ENCODE assay signal across 9 cellular contexts in the genomic region with DNA sequence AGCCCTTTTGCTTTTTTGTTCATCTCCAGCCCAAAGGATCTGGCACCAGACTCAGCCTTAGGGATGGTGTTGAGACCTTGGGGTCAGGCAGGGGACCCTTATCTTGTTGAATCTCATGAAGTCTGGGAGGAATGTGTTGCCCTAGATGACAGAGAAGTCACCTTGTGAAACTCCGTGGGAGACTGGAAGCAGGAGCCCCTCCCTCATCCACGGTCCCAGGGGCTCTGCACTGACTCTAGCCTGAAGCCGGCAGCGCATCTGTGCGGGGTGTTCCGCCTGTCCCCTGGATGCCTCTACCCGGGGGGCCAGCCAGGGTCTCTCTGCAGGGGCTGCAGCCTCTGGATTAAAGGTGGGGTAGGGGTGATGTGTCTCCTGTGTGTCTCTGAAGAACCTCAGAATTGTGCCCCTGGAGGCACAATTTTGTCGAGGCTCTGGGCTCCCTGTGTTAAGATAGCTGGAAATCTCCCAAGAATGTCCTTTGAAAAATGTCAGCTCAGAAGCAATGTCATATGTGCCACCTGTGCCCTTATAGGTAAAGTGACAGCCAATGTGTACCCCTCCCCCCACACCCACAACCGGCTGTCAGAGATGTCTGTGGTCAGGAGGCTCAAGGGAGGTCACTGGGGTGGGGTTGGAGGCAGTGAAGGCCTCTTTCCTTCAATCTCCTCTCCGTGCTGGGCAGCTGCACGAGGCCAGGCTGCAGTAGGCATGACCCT. TPM values are rescaled to one million over a fixed set of nuclear protein-coding genes. Genes with fewer than 3 reads are reported as not detected.
DNase-seq lines count a peak whose midpoint lies in the region; ATAC-seq and TF ChIP-seq lines count a peak whose summit lies in the region.
"Had no signal": no experiment of that assay in that cellular context is flagged by ENCODE, and none has a peak within 500 bp of the region (broad histone marks: within the 10 kb centered on the region; RNA-seq: fewer than 3 reads in every experiment).

No MANE protein-coding gene starts in this region.

- no peaks in the 10 kb centered on the region for H3K9me3 ChIP-seq in ectodermal cell (ENCODE audit: control insufficient read depth, low read length)
- no peaks in the 10 kb centered on the region for H3K9me3 ChIP-seq in uterus
- H3K9me3 ChIP-seq in left lung: no peaks in the 10 kb centered on the region

- H3K4me1 ChIP-seq in ectodermal cell (ENCODE audit: control insufficient read depth, insufficient read depth, low read length) (peaks cover 43% of the 10 kb centered on the region), uterus (peaks cover 8 to 30% of the 10 kb centered on the region in 2 donors), left lung (peaks cover 5 to 21% of the 10 kb centered on the region in 2 donors)

- TF ChIP-seq POLR2A in uterus (IDR thresholded peaks at IDR 0.05): no peak

- no peak for TF ChIP-seq CTCF in nephron progenitor cell (IDR thresholded peaks at IDR 0.05)
- TF ChIP-seq CTCF in uterus (IDR thresholded peaks at IDR 0.05): no peak
- no peak for TF ChIP-seq CTCF in left lung (IDR thresholded peaks at IDR 0.05)

- no peaks in the 10 kb centered on the region for H3K36me3 Mint-ChIP-seq in nephron progenitor cell (ENCODE audit: low read depth)

- intact Hi-C loops in Right ventricle myocardium superior (cut with DNase I) (no loop called here), left cardiac atrium (cut with DNase I) (no loop called here), uterus (cut with DNase I; ENCODE audit: low total_unique reads) (no loop called here), left lung (cut with DNase I) (no loop called here)

- H3K27ac ChIP-seq in ectodermal cell (ENCODE audit: insufficient read depth, low read depth, low read length, poor library complexity, severe bottlenecking): peak overlapping the region; percentile 93
- peak overlapping the region; percentile 89 to 90 for H3K27ac ChIP-seq in uterus
- no peak overlapping the region for H3K27ac ChIP-seq in left lung

- H3K4me1 Mint-ChIP-seq in nephron progenitor cell: peaks cover 91% of the 10 kb centered on the region

- H3K4me3 ChIP-seq in ectodermal cell (ENCODE audit: insufficient read depth, low read depth, low read length) (no peak overlapping the region), uterus (no peak overlapping the region), left lung (no peak overlapping the region)

- peaks cover 6% of the 10 kb centered on the region for H3K36me3 ChIP-seq in ectodermal cell (ENCODE audit: control insufficient read depth, insufficient read depth, low read length)
- H3K36me3 ChIP-seq in uterus: no peaks in the 10 kb centered on the region
- no peaks in the 10 kb centered on the region for H3K36me3 ChIP-seq in left lung

- H3K9me3 Mint-ChIP-seq in nephron progenitor cell: no peaks in the 10 kb centered on the region

- WGBS in ectodermal cell, 2 experiments: 40 to 43% methylated on average over 11 of the region's 11 CpGs

- no peaks in the 10 kb centered on the region for H3K27me3 ChIP-seq in ectodermal cell (ENCODE audit: control insufficient read depth, insufficient read depth, low read length, poor library complexity, severe bottlenecking)
- H3K27me3 ChIP-seq in uterus: no peaks in the 10 kb centered on the region
- no peaks in the 10 kb centered on the region for H3K27me3 ChIP-seq in left lung

- H3K27ac Mint-ChIP-seq in nephron progenitor cell: peak overlapping the region; percentile 94

- H3K4me3 Mint-ChIP-seq in nephron progenitor cell: peak overlapping the region; percentile 57

- H3K27me3 Mint-ChIP-seq in nephron progenitor cell (ENCODE audit: low read depth, poor library complexity): peaks cover 4% of the 10 kb centered on the region

- no peak for ATAC-seq in Right ventricle myocardium superior (ENCODE audit: poor library complexity)
- no peak for ATAC-seq in left cardiac atrium
- ATAC-seq in left lung: no peak
- no peak for ATAC-seq in GM21786 (IDR thresholded peaks at IDR 0.05; ENCODE audit: unreplicated experiment)

- peak; percentile 37 for DNase-seq in Right ventricle myocardium superior
- no peak for DNase-seq in left cardiac atrium
- no peak for DNase-seq in nephron progenitor cell
- DNase-seq in uterus: no peak
- DNase-seq in left lung: no peak
- DNase-seq in activated T-cell treated with anti-CD3 and anti-CD28 coated beads, Interleukin-2, amount 50 U/mL, for 1 hour: no peak
- DNase-seq: stimulated activated CD4-positive, alpha-beta T cell treated with anti-CD3 and anti-CD28 coated beads, Interleukin-4, amount 100 ng/mL, for 24 hours had no signal

RNA-seq across cellular contexts. Expression of a gene that starts 32.1 kb away (rescaled TPM):
- total RNA-seq in Right ventricle myocardium superior (53.0 TPM), left cardiac atrium (10 to 100 TPM; 44.9 to 80.5 TPM), uterus (100 to 1,000 TPM in 1 of 4 donors, 10 to 100 TPM in 3; 26.6 to 131 (median 70.7) TPM), left lung (10 to 100 TPM; 30.2 to 48.6 TPM)
- polyA plus RNA-seq in ectodermal cell (2013, experiment 1 of 4): 19.0 TPM
- 19.0 TPM for polyA plus RNA-seq in ectodermal cell (2013, experiment 2 of 4)
- polyA plus RNA-seq in ectodermal cell (2013, experiment 3 of 4): 20.0 TPM
- polyA plus RNA-seq in ectodermal cell (2013, experiment 4 of 4): 21.2 TPM

Comparison
In these comparisons a context has a peak if more than half of its experiments do, and no peak if none do; other contexts are left out.
1. H3K27ac ChIP-seq: peak in ectodermal cell (single experiment) and uterus (2 of 2); none in left lung (0 of 2).